Comparison of ENCODE assay signal across 1 cellular context in genomic region chr16:56631197-56631596, GRCh38.
TF ChIP-seq lines count a peak whose summit lies in the region.

No MANE protein-coding gene starts in this region.

TF ChIP-seq in HCT116, 20 proteins besides CTCF, POLR2A, EP300 and RAD21 (continued from another document):
- TF ChIP-seq ZBTB33 (IDR thresholded peaks at IDR 0.05; ENCODE audit: extremely low read depth, insufficient replicate concordance, low read length) (no peak), EGR1 (IDR thresholded peaks at IDR 0.05; ENCODE audit: low read depth) (no peak), SRF (IDR thresholded peaks at IDR 0.05; ENCODE audit: low read depth) (no peak), ZNF274 (IDR thresholded peaks at IDR 0.05; ENCODE audit: low read depth, low read length) (no peak), ATF3 (IDR thresholded peaks at IDR 0.05) (no peak), SIN3A (IDR thresholded peaks at IDR 0.05; ENCODE audit: low read depth) (no peak)
